ENCODE assay signal across 8 cellular contexts in the genomic region with DNA sequence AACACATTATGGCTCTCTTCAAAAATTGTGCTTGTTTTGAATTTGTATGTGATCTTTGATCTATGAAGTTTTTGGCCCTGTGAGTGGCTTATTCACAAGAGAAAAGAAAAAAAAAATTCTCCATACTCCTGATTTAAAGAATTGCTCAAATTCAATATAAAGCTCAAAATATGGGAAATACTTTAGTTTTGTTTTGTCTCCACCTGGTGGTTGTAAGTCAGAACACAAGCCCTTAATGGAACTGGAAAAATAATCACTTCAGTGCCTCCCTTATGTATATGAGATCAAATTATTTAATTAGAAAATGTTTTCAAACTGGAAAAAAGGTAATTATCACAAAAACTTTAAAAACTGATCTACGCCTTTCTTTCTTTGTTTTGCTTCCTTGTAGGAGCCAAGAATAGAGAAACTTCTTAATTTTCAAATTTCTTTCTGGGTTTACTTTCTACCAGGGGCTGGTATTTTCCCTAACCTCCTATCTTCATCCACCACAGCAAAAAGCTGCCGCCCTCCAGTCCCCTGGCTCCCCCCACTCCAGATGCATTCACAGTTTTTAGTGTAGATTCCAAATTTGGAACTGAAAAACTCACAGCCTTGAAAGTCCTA. TPM values are rescaled to one million over a fixed set of nuclear protein-coding genes. Genes with fewer than 3 reads are reported as not detected.
DNase-seq lines count a peak whose midpoint lies in the region; ATAC-seq, FAIRE-seq and TF ChIP-seq lines count a peak whose summit lies in the region.

No MANE protein-coding gene starts in this region.

- no peaks in the 10 kb centered on the region for H3K9me3 Mint-ChIP-seq in CD8-positive, alpha-beta T cell

- DNase-seq in CD8-positive, alpha-beta T cell = peak in 1 of 7 experiments; percentile 23
- DNase-seq in HAP-1 (ENCODE audit: low spot score in 2 of 2) (peak; percentile 29 to 63), NCI-H748 (lab: John Stamatoyannopoulos, UW; ENCODE audit: unreplicated experiment) (peak; percentile 46), T47D (ENCODE audit: low read depth in 1 of 2, low spot score in 1 of 2) (peak; percentile 31 to 69), left colon (no peak), urothelium cell line (ENCODE audit: low spot score) (peak; percentile 23), HPDE6-E6E7 (ENCODE audit: extremely low spot score) (no peak)
- DNase-seq in activated naive CD4-positive, alpha-beta T cell treated with anti-CD3 and anti-CD28 coated beads, Interleukin-2, amount 50 U/mL, for 16 hours = no peak

- no peak overlapping the region for H3K27ac Mint-ChIP-seq in CD8-positive, alpha-beta T cell

- peak; percentile 52 for ATAC-seq in CD8-positive, alpha-beta T cell
- peak; percentile 51 for ATAC-seq in left colon

- no peaks in the 10 kb centered on the region for H3K36me3 Mint-ChIP-seq in CD8-positive, alpha-beta T cell

- H3K36me3 ChIP-seq in CD8-positive, alpha-beta T cell (ENCODE audit: insufficient read depth, low read length) = no peaks in the 10 kb centered on the region
- H3K36me3 ChIP-seq in HAP-1 (replicated peaks) = no peaks in the 10 kb centered on the region

- H3K9me3 ChIP-seq in CD8-positive, alpha-beta T cell (ENCODE audit: low read length) = no peaks in the 10 kb centered on the region
- peaks cover 5% of the 10 kb centered on the region for H3K9me3 ChIP-seq in HAP-1

- no peak overlapping the region for H3K4me3 ChIP-seq in CD8-positive, alpha-beta T cell (ENCODE audit: low read depth, low read length)
- no peak overlapping the region for H3K4me3 ChIP-seq in HAP-1

- H3K4me3 Mint-ChIP-seq in CD8-positive, alpha-beta T cell = no peak overlapping the region

- in situ Hi-C loops in HAP-1 (cut with MboI; ENCODE audit: low sequenced_read_pairs) = loop anchor here (5.0 to 25.0 kb wide), 2 partner anchors 268 to 558 kb away; no protein-coding TSS in a partner anchor
- in situ Hi-C loops in T47D (cut with HindIII; ENCODE audit: low pct_unique_long_range_greater_than_20kb, low sequenced_read_pairs) = no loop called here

- TF ChIP-seq CTCF in CD8-positive, alpha-beta T cell (IDR thresholded peaks at IDR 0.05) = peak; percentile 81

- intact Hi-C loops in CD8-positive, alpha-beta T cell (cut with DNase I, micrococcal nuclease) = loop anchor here (1.0 to 5.0 kb wide), 9 partner anchors 85 to 559 kb away; no protein-coding TSS in a partner anchor
- intact Hi-C loops in left colon (cut with DNase I, micrococcal nuclease) = loop anchor here (10.0 kb wide), 3 partner anchors 81 to 261 kb away; no protein-coding TSS in a partner anchor

- H3K4me1 ChIP-seq in CD8-positive, alpha-beta T cell (ENCODE audit: insufficient read depth, low read length) = no peaks in the 10 kb centered on the region
- H3K4me1 ChIP-seq in HAP-1 = no peaks in the 10 kb centered on the region

- CTCF ChIA-PET in CD8-positive, alpha-beta T cell (lab: Charles Lee) = interaction anchor here (0.6 to 3.5 kb wide), 27 partner anchors 9 to 324 kb away, joined by 3 to 40 read pairs (median 4); a partner anchor contains a TSS

- POLR2A ChIA-PET in CD8-positive, alpha-beta T cell (lab: Charles Lee) = interaction anchor here (1.0 to 2.5 kb wide), 2 partner anchors 86 to 210 kb away, joined by 3 to 9 read pairs; no protein-coding TSS in a partner anchor

- H3K27me3 Mint-ChIP-seq in CD8-positive, alpha-beta T cell (ENCODE audit: low read depth) = no peaks in the 10 kb centered on the region

- no peak for FAIRE-seq in urothelium cell line (lab: Jason Lieb, UNC)

- no peaks in the 10 kb centered on the region for H3K27me3 ChIP-seq in CD8-positive, alpha-beta T cell (ENCODE audit: insufficient read depth, low read length)
- H3K27me3 ChIP-seq in HAP-1 (ENCODE audit: low read depth) = no peaks in the 10 kb centered on the region

- H3K4me1 Mint-ChIP-seq in CD8-positive, alpha-beta T cell (ENCODE audit: low read depth) = no peaks in the 10 kb centered on the region

- no peak overlapping the region for H3K27ac ChIP-seq in CD8-positive, alpha-beta T cell (ENCODE audit: low read depth, low read length)

RNA-seq across cellular contexts. Expression of a gene that starts 50.6 kb away (rescaled TPM):
- 100 to 1,000 TPM; 143 to 151 TPM for total RNA-seq in CD8-positive, alpha-beta T cell
- 100 to 1,000 TPM in 1 of 2 donors, 10 to 100 TPM in 1; 85.0 to 104 TPM for total RNA-seq in left colon

RNA-seq across cellular contexts. Expression of a gene that starts 50.9 kb away (rescaled TPM):
- total RNA-seq in CD8-positive, alpha-beta T cell = 100 to 1,000 TPM; 156 to 162 TPM
- 10 to 100 TPM; 56.7 to 72.2 TPM for total RNA-seq in left colon

Comparison
In these comparisons a context has a peak if more than half of its experiments do, and no peak if none do; other contexts are left out.
1. DNase-seq: peak in HAP-1 (2 of 2), NCI-H748 (single experiment), T47D (2 of 2) and urothelium cell line (single experiment); none in left colon (0 of 2), HPDE6-E6E7 (single experiment) and activated naive CD4-positive, alpha-beta T cell treated with anti-CD3 and anti-CD28 coated beads, Interleukin-2, amount 50 U/mL, for 16 hours (single experiment).